25 cellular contexts compared by ENCODE assay signal in the genomic region with DNA sequence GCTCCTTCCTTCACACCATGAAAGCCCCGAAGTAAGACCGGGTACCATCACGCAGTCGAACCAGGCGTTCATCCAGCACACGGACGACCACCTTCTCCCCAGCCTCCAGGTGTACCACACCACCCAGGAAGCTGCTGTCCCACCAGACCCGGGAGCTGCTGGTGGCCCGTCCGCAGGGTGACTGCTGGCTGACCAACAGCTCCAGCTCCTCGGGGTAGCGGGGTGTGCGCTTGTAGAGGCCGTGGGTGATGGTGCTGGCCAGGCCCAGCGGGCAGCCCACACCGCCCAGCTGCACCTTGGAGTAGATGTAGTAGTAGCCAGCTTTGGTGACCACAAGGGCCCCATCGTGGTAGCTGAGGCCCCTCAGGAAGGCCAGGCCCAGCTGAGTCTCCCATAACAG. TPM values are rescaled to one million over a fixed set of nuclear protein-coding genes. Genes with fewer than 3 reads are reported as not detected.
DNase-seq lines count a peak whose midpoint lies in the region; ATAC-seq and TF ChIP-seq lines count a peak whose summit lies in the region.
"Had no signal": no experiment of that assay in that cellular context is flagged by ENCODE, and none has a peak within 500 bp of the region (broad histone marks: within the 10 kb centered on the region; RNA-seq: fewer than 3 reads in every experiment).

No MANE protein-coding gene starts in this region.

- no peak overlapping the region for H4K5ac ChIP-seq in mesendoderm (ENCODE audit: low read length)

- H3K27me3 ChIP-seq in mesendoderm (ENCODE audit: insufficient read depth, low read length, poor library complexity) (no peaks in the 10 kb centered on the region), gastroesophageal sphincter (peaks cover 74% of the 10 kb centered on the region)
- no peaks in the 10 kb centered on the region for H3K27me3 ChIP-seq in CD4-positive, alpha-beta T cell (ENCODE audit: control insufficient read depth, insufficient read depth, low read length)
- H3K27me3 ChIP-seq: BLaER1 had no signal

- H2BK120ac ChIP-seq in mesendoderm (ENCODE audit: low read depth, low read length) = no peak overlapping the region

- WGBS in mesendoderm (ENCODE audit: extremely low coverage, insufficient coverage, low lambda C conversion rate) = no CpG with 5 or more reads among the region's 17 CpGs
- WGBS in gastroesophageal sphincter (ENCODE audit: low coverage in 1 of 2), 2 donors = 97% methylated on average over 5 of the region's 17 CpGs; no CpG with 5 or more reads in 1 of the 2 donors

- H3K9ac ChIP-seq in mesendoderm (ENCODE audit: low read length) = no peak overlapping the region
- H3K9ac ChIP-seq: BLaER1, KMS-11 had no signal

- H3K4ac ChIP-seq in mesendoderm (ENCODE audit: low read depth, low read length) = no peak overlapping the region

- H3K23ac ChIP-seq in mesendoderm (ENCODE audit: low read length) = no peak overlapping the region

- H3K36me3 ChIP-seq in mesendoderm (ENCODE audit: control insufficient read depth, insufficient read depth, low read length) (no peaks in the 10 kb centered on the region), gastroesophageal sphincter (no peaks in the 10 kb centered on the region)
- H3K36me3 ChIP-seq: BLaER1 had no signal

- no peak for DNase-seq in activated naive CD4-positive, alpha-beta T cell treated with anti-CD3 and anti-CD28 coated beads, Interleukin-2, amount 10 ng/mL, durations not matched to agents 7 days and 5 days
- no peak for DNase-seq in activated CD8-positive, alpha-beta T cell treated with anti-CD3 and anti-CD28 coated beads, Interleukin-2, amount 10 ng/mL, durations not matched to agents 7 days and 5 days
- DNase-seq in activated naive CD8-positive, alpha-beta T cell treated with anti-CD3 and anti-CD28 coated beads, Interleukin-2, amount 50 U/mL, for 24 hours = peak; percentile 7
- DNase-seq in mesendoderm (no peak), OCI-M2 (lab: John Stamatoyannopoulos, UW; ENCODE audit: unreplicated experiment) (no peak)
- no peak for DNase-seq in CD4-positive, alpha-beta T cell
- DNase-seq: Caco-2; CD4-positive, alpha-beta memory T cell; GOT3; MM.1S; NCI-H2029; NCI-H446; NCI-H524 treated with DMSO at 0.1 percent for 48 hours; NCI-H774; PC-3; Right ventricle myocardium superior; RPMI8226 had no signal

- no peak overlapping the region for H3K4me3 Mint-ChIP-seq in activated naive CD4-positive, alpha-beta T cell treated with anti-CD3 and anti-CD28 coated beads, Interleukin-2, amount 50 U/mL, for 24 hours
- H3K4me3 Mint-ChIP-seq in activated naive CD4-positive, alpha-beta T cell treated with anti-CD3 and anti-CD28 coated beads, Interleukin-2, amount 10 ng/mL, durations not matched to agents 7 days and 5 days = no peak overlapping the region
- H3K4me3 Mint-ChIP-seq in activated CD8-positive, alpha-beta T cell treated with anti-CD3 and anti-CD28 coated beads, Interleukin-2, amount 10 ng/mL, durations not matched to agents 7 days and 5 days = no peak overlapping the region
- peak overlapping the region; percentile 11 for H3K4me3 Mint-ChIP-seq in activated naive CD8-positive, alpha-beta T cell treated with anti-CD3 and anti-CD28 coated beads, Interleukin-2, amount 50 U/mL, for 24 hours
- H3K4me3 Mint-ChIP-seq in CD4-positive, alpha-beta T cell = no peak overlapping the region
- H3K4me3 Mint-ChIP-seq: IgD-negative memory B cell had no signal

- TF ChIP-seq POLR2A in gastroesophageal sphincter (IDR thresholded peaks at IDR 0.05) = no peak

- peak overlapping the region; percentile 82 for H2AK5ac ChIP-seq in mesendoderm (ENCODE audit: low read length)

- H3K56ac ChIP-seq in mesendoderm (ENCODE audit: low read length) = peak overlapping the region; percentile 34

- TF ChIP-seq CTCF in gastroesophageal sphincter (IDR thresholded peaks at IDR 0.05) = no peak
- TF ChIP-seq CTCF in CD4-positive, alpha-beta T cell (IDR thresholded peaks at IDR 0.05) = no peak

- H3K4me1 Mint-ChIP-seq in activated naive CD4-positive, alpha-beta T cell treated with anti-CD3 and anti-CD28 coated beads, Interleukin-2, amount 50 U/mL, for 24 hours = peaks cover 8% of the 10 kb centered on the region
- H3K4me1 Mint-ChIP-seq in activated naive CD4-positive, alpha-beta T cell treated with anti-CD3 and anti-CD28 coated beads, Interleukin-2, amount 10 ng/mL, durations not matched to agents 7 days and 5 days = peaks cover 25% of the 10 kb centered on the region
- peaks cover 13% of the 10 kb centered on the region for H3K4me1 Mint-ChIP-seq in activated CD8-positive, alpha-beta T cell treated with anti-CD3 and anti-CD28 coated beads, Interleukin-2, amount 10 ng/mL, durations not matched to agents 7 days and 5 days (ENCODE audit: low read depth)
- peaks cover 18% of the 10 kb centered on the region for H3K4me1 Mint-ChIP-seq in activated naive CD8-positive, alpha-beta T cell treated with anti-CD3 and anti-CD28 coated beads, Interleukin-2, amount 50 U/mL, for 24 hours
- H3K4me1 Mint-ChIP-seq in CD4-positive, alpha-beta T cell (ENCODE audit: low read depth) = peaks cover 26% of the 10 kb centered on the region

- peak overlapping the region; percentile 68 for H3K27ac Mint-ChIP-seq in activated naive CD4-positive, alpha-beta T cell treated with anti-CD3 and anti-CD28 coated beads, Interleukin-2, amount 50 U/mL, for 24 hours
- H3K27ac Mint-ChIP-seq in activated naive CD4-positive, alpha-beta T cell treated with anti-CD3 and anti-CD28 coated beads, Interleukin-2, amount 10 ng/mL, durations not matched to agents 7 days and 5 days = no peak overlapping the region
- peak overlapping the region; percentile 15 for H3K27ac Mint-ChIP-seq in activated CD8-positive, alpha-beta T cell treated with anti-CD3 and anti-CD28 coated beads, Interleukin-2, amount 10 ng/mL, durations not matched to agents 7 days and 5 days
- H3K27ac Mint-ChIP-seq in activated naive CD8-positive, alpha-beta T cell treated with anti-CD3 and anti-CD28 coated beads, Interleukin-2, amount 50 U/mL, for 24 hours = peak overlapping the region; percentile 67
- no peak overlapping the region for H3K27ac Mint-ChIP-seq in CD4-positive, alpha-beta T cell

- CTCF ChIA-PET in activated naive CD4-positive, alpha-beta T cell treated with anti-CD3 and anti-CD28 coated beads, Interleukin-2, amount 10 ng/mL, durations not matched to agents 7 days and 5 days (lab: Charles Lee) = no interaction called here
- CTCF ChIA-PET in activated CD8-positive, alpha-beta T cell treated with anti-CD3 and anti-CD28 coated beads, Interleukin-2, amount 10 ng/mL, durations not matched to agents 7 days and 5 days (lab: Charles Lee) = no interaction called here
- CTCF ChIA-PET in CD4-positive, alpha-beta T cell (lab: Charles Lee) = interaction anchor here (0.9 kb wide), 1 partner anchor 72 kb away, joined by 3 read pairs; no protein-coding TSS in a partner anchor

- intact Hi-C loops in CD4-positive, alpha-beta T cell (cut with DNase I, micrococcal nuclease) = no loop called here

- H2BK5ac ChIP-seq in mesendoderm (ENCODE audit: low read length) = no peak overlapping the region

- H3K9me3 ChIP-seq in gastroesophageal sphincter = peaks cover 0 to 7% (median 0%) of the 10 kb centered on the region in 3 donors
- H3K9me3 ChIP-seq in CD4-positive, alpha-beta T cell (ENCODE audit: control insufficient read depth, low read length) = no peaks in the 10 kb centered on the region
- H3K9me3 ChIP-seq: BLaER1, Caco-2 had no signal

- ATAC-seq in activated CD8-positive, alpha-beta T cell treated with anti-CD3 and anti-CD28 coated beads, Interleukin-2, amount 10 ng/mL, durations not matched to agents 7 days and 5 days = no peak
- ATAC-seq in activated naive CD8-positive, alpha-beta T cell treated with anti-CD3 and anti-CD28 coated beads, Interleukin-2, amount 50 U/mL, for 24 hours = no peak
- ATAC-seq in gastroesophageal sphincter = no peak
- no peak for ATAC-seq in CD4-positive, alpha-beta T cell (ENCODE audit: poor library complexity)
- ATAC-seq: HCT116, PC-3 had no signal

- POLR2A ChIA-PET in activated CD8-positive, alpha-beta T cell treated with anti-CD3 and anti-CD28 coated beads, Interleukin-2, amount 10 ng/mL, durations not matched to agents 7 days and 5 days (lab: Charles Lee) = interaction anchor here (1.5 kb wide), 1 partner anchor 10 kb away, joined by 3 read pairs; no protein-coding TSS in a partner anchor
- POLR2A ChIA-PET in CD4-positive, alpha-beta T cell (lab: Charles Lee) = no interaction called here

- H3K27me3 Mint-ChIP-seq in activated naive CD4-positive, alpha-beta T cell treated with anti-CD3 and anti-CD28 coated beads, Interleukin-2, amount 50 U/mL, for 24 hours = no peaks in the 10 kb centered on the region
- peaks cover 4% of the 10 kb centered on the region for H3K27me3 Mint-ChIP-seq in activated naive CD4-positive, alpha-beta T cell treated with anti-CD3 and anti-CD28 coated beads, Interleukin-2, amount 10 ng/mL, durations not matched to agents 7 days and 5 days
- H3K27me3 Mint-ChIP-seq in activated CD8-positive, alpha-beta T cell treated with anti-CD3 and anti-CD28 coated beads, Interleukin-2, amount 10 ng/mL, durations not matched to agents 7 days and 5 days (ENCODE audit: low read depth) = no peaks in the 10 kb centered on the region
- H3K27me3 Mint-ChIP-seq in activated naive CD8-positive, alpha-beta T cell treated with anti-CD3 and anti-CD28 coated beads, Interleukin-2, amount 50 U/mL, for 24 hours = no peaks in the 10 kb centered on the region
- H3K27me3 Mint-ChIP-seq in CD4-positive, alpha-beta T cell = no peaks in the 10 kb centered on the region
- H3K27me3 Mint-ChIP-seq: CD4-positive, alpha-beta memory T cell had no signal

- H3K9me3 Mint-ChIP-seq in activated naive CD4-positive, alpha-beta T cell treated with anti-CD3 and anti-CD28 coated beads, Interleukin-2, amount 50 U/mL, for 24 hours = no peaks in the 10 kb centered on the region
- peaks cover 3% of the 10 kb centered on the region for H3K9me3 Mint-ChIP-seq in activated naive CD4-positive, alpha-beta T cell treated with anti-CD3 and anti-CD28 coated beads, Interleukin-2, amount 10 ng/mL, durations not matched to agents 7 days and 5 days
- no peaks in the 10 kb centered on the region for H3K9me3 Mint-ChIP-seq in activated CD8-positive, alpha-beta T cell treated with anti-CD3 and anti-CD28 coated beads, Interleukin-2, amount 10 ng/mL, durations not matched to agents 7 days and 5 days (ENCODE audit: insufficient read depth)
- no peaks in the 10 kb centered on the region for H3K9me3 Mint-ChIP-seq in activated naive CD8-positive, alpha-beta T cell treated with anti-CD3 and anti-CD28 coated beads, Interleukin-2, amount 50 U/mL, for 24 hours
- H3K9me3 Mint-ChIP-seq in CD4-positive, alpha-beta T cell = no peaks in the 10 kb centered on the region

- H3K4me1 ChIP-seq in mesendoderm (ENCODE audit: control insufficient read depth, low read depth, low read length) (peaks cover 4% of the 10 kb centered on the region), gastroesophageal sphincter (no peaks in the 10 kb centered on the region)

- no peak for TF ChIP-seq EP300 in gastroesophageal sphincter (IDR thresholded peaks at IDR 0.05)

- no peak overlapping the region for H3K4me2 ChIP-seq in mesendoderm (ENCODE audit: low read length)
- H3K4me2 ChIP-seq: BLaER1, KMS-11 had no signal

- H3K27ac ChIP-seq in mesendoderm (ENCODE audit: low read depth, low read length) (no peak overlapping the region), gastroesophageal sphincter (no peak overlapping the region)
- no peak overlapping the region for H3K27ac ChIP-seq in CD4-positive, alpha-beta T cell (ENCODE audit: low read depth, low read length)
- H3K27ac ChIP-seq: BLaER1, KMS-11 had no signal

- H3K4me3 ChIP-seq in mesendoderm (ENCODE audit: low read length) (no peak overlapping the region), gastroesophageal sphincter (no peak overlapping the region)
- H3K4me3 ChIP-seq: BLaER1 had no signal

- H3K18ac ChIP-seq in mesendoderm (ENCODE audit: low read length) = no peak overlapping the region

- no peaks in the 10 kb centered on the region for H3K79me1 ChIP-seq in mesendoderm (ENCODE audit: low read length)

- H4K8ac ChIP-seq in mesendoderm (ENCODE audit: low read depth, low read length) = no peak overlapping the region

- peaks cover 22% of the 10 kb centered on the region for H3K36me3 Mint-ChIP-seq in activated naive CD4-positive, alpha-beta T cell treated with anti-CD3 and anti-CD28 coated beads, Interleukin-2, amount 50 U/mL, for 24 hours
- peaks cover 38% of the 10 kb centered on the region for H3K36me3 Mint-ChIP-seq in activated naive CD4-positive, alpha-beta T cell treated with anti-CD3 and anti-CD28 coated beads, Interleukin-2, amount 10 ng/mL, durations not matched to agents 7 days and 5 days
- peaks cover 47% of the 10 kb centered on the region for H3K36me3 Mint-ChIP-seq in activated CD8-positive, alpha-beta T cell treated with anti-CD3 and anti-CD28 coated beads, Interleukin-2, amount 10 ng/mL, durations not matched to agents 7 days and 5 days (ENCODE audit: low read depth)
- peaks cover 46% of the 10 kb centered on the region for H3K36me3 Mint-ChIP-seq in activated naive CD8-positive, alpha-beta T cell treated with anti-CD3 and anti-CD28 coated beads, Interleukin-2, amount 50 U/mL, for 24 hours (ENCODE audit: low read depth)
- peaks cover 11% of the 10 kb centered on the region for H3K36me3 Mint-ChIP-seq in CD4-positive, alpha-beta T cell (ENCODE audit: low read depth)
- H3K36me3 Mint-ChIP-seq: IgD-negative memory B cell had no signal

- H3K79me2 ChIP-seq in mesendoderm (ENCODE audit: control insufficient read depth, insufficient read depth, low read length) = peaks cover 5% of the 10 kb centered on the region

- H2BK15ac ChIP-seq in mesendoderm (replicated peaks; ENCODE audit: low read depth) = no peak overlapping the region

RNA-seq across cellular contexts. Expression of gene TNFSF14, which starts 5.0 kb away (rescaled TPM):
- 10 to 100 TPM; 47.1 to 47.6 TPM for total RNA-seq in activated CD8-positive, alpha-beta T cell treated with anti-CD3 and anti-CD28 coated beads, Interleukin-2, amount 10 ng/mL, durations not matched to agents 7 days and 5 days
- 0.06 TPM for polyA plus RNA-seq in mesendoderm (2013, experiment 1 of 2)
- polyA plus RNA-seq in mesendoderm (2013, experiment 2 of 2) = 0.06 TPM
- 1 to 10 TPM in 2 of 4 donors, under 1 TPM in 2; 0.16 to 2.4 (median 0.81) TPM for total RNA-seq in gastroesophageal sphincter
- 1 to 10 TPM; 2.5 to 2.6 TPM for total RNA-seq in CD4-positive, alpha-beta T cell
- total RNA-seq: Caco-2, PC-3, SK-MEL-5 had no signal
- polyA plus RNA-seq: AG04450 had no signal

RNA-seq across cellular contexts. Expression of gene C3, which starts 55.5 kb away (rescaled TPM):
- 1 to 10 TPM in 1 of 2 experiments, under 1 TPM in 1; 0.52 to 1.2 TPM for total RNA-seq in activated CD8-positive, alpha-beta T cell treated with anti-CD3 and anti-CD28 coated beads, Interleukin-2, amount 10 ng/mL, durations not matched to agents 7 days and 5 days
- 5.4 TPM for polyA plus RNA-seq in mesendoderm (2013, experiment 1 of 2)
- polyA plus RNA-seq in mesendoderm (2013, experiment 2 of 2) = 4.8 TPM
- 100 to 1,000 TPM; 246 to 757 (median 594) TPM for total RNA-seq in gastroesophageal sphincter
- under 1 TPM in 1 of 2 experiments, not detected in 1; 0.55 TPM for total RNA-seq in CD4-positive, alpha-beta T cell
- total RNA-seq: SK-MEL-5 had no signal
- polyA plus RNA-seq: CD4-positive, alpha-beta memory T cell; IgD-negative memory B cell had no signal

Comparison
In these comparisons a context has a peak if more than half of its experiments do, and no peak if none do; other contexts are left out.
1. H3K27ac Mint-ChIP-seq: peak in activated naive CD4-positive, alpha-beta T cell treated with anti-CD3 and anti-CD28 coated beads, Interleukin-2, amount 50 U/mL, for 24 hours (single experiment), activated CD8-positive, alpha-beta T cell treated with anti-CD3 and anti-CD28 coated beads, Interleukin-2, amount 10 ng/mL, durations not matched to agents 7 days and 5 days (single experiment) and activated naive CD8-positive, alpha-beta T cell treated with anti-CD3 and anti-CD28 coated beads, Interleukin-2, amount 50 U/mL, for 24 hours (single experiment); none in activated naive CD4-positive, alpha-beta T cell treated with anti-CD3 and anti-CD28 coated beads, Interleukin-2, amount 10 ng/mL, durations not matched to agents 7 days and 5 days (single experiment) and CD4-positive, alpha-beta T cell (single experiment).
2. RNA of gene TNFSF14, which starts 5.0 kb away (total RNA-seq): 47.1 to 47.6 TPM in activated CD8-positive, alpha-beta T cell treated with anti-CD3 and anti-CD28 coated beads, Interleukin-2, amount 10 ng/mL, durations not matched to agents 7 days and 5 days; 2.5 to 2.6 TPM in CD4-positive, alpha-beta T cell and 0.16 to 2.4 TPM in gastroesophageal sphincter; every median in the first group is over 10 times any median in the second.
3. RNA of gene C3, which starts 55.5 kb away (total RNA-seq): 246 to 757 TPM in gastroesophageal sphincter; 0.52 to 1.2 TPM in activated CD8-positive, alpha-beta T cell treated with anti-CD3 and anti-CD28 coated beads, Interleukin-2, amount 10 ng/mL, durations not matched to agents 7 days and 5 days and 0.55 TPM in CD4-positive, alpha-beta T cell; every median in the first group is over 100 times any median in the second.